In the genomic region with DNA sequence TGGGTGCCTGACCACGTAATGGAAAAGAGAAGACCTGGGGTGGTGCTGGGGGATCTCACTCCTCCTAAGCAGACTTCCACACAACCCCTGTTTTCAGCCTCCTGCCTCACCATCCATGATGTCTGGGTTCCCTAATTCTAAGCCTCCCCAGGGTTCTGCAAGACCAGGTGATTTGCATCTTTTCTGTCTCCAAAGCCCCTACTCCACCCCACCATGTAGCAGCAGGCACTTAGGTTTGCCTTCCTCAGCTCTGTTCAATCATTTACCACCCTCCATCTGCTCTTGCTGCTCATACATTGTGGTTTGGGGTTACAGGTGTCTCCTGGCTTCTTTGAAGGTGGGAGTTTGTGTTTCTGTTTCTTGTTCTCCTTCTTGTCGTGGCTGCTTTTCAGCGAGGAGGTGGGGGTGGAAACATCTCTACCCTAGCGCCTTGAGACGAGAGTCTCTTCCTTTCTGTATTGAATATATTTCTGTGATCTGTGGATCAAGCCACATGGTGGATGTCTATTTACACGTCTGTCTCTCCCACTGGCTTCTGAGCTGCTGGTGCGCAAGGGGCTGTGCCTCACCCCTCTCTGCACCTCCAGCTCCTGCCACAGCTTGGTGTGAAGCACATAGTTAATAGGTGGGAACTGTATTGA, we compare ENCODE assay signal across 9 cellular contexts. TPM values are rescaled to one million over a fixed set of nuclear protein-coding genes. Genes with fewer than 3 reads are reported as not detected.
DNase-seq lines count a peak whose midpoint lies in the region; ATAC-seq and TF ChIP-seq lines count a peak whose summit lies in the region.
"Had no signal": no experiment of that assay in that cellular context is flagged by ENCODE, and none has a peak within 500 bp of the region (broad histone marks: within the 10 kb centered on the region; RNA-seq: fewer than 3 reads in every experiment).

No MANE protein-coding gene starts in this region.

- no peaks in the 10 kb centered on the region for H3K27me3 Mint-ChIP-seq in activated CD4-positive, alpha-beta memory T cell treated with anti-CD3 and anti-CD28 coated beads for 36 hours
- H3K27me3 Mint-ChIP-seq in CD14-positive monocyte (ENCODE audit: low read depth in 3 of 3): peaks cover 3 to 11% (median 9%) of the 10 kb centered on the region in 3 donors

- H3K36me3 Mint-ChIP-seq in activated CD4-positive, alpha-beta memory T cell treated with anti-CD3 and anti-CD28 coated beads for 36 hours: peaks cover 36% of the 10 kb centered on the region
- peaks cover 12% of the 10 kb centered on the region in 2 donors for H3K36me3 Mint-ChIP-seq in CD14-positive monocyte

- peaks cover 13% of the 10 kb centered on the region for H3K9me3 Mint-ChIP-seq in activated CD4-positive, alpha-beta memory T cell treated with anti-CD3 and anti-CD28 coated beads for 36 hours
- peaks cover 1 to 11% (median 6%) of the 10 kb centered on the region in 7 donors for H3K9me3 Mint-ChIP-seq in CD14-positive monocyte

- POLR2A ChIA-PET in activated CD4-positive, alpha-beta memory T cell treated with anti-CD3 and anti-CD28 coated beads for 36 hours (lab: Charles Lee): interaction anchor here (0.6 to 8.7 kb wide), 8 partner anchors 10 to 96 kb away, joined by 3 to 93 read pairs (median 6); partner anchors contain the start of gene RAC2

- CTCF ChIA-PET in activated CD4-positive, alpha-beta memory T cell treated with anti-CD3 and anti-CD28 coated beads for 36 hours (lab: Charles Lee): interaction anchor here (0.8 to 4.8 kb wide), 7 partner anchors 14 to 97 kb away, joined by 3 to 41 read pairs (median 4); no protein-coding TSS in a partner anchor

- peaks cover 76% of the 10 kb centered on the region for H3K4me1 Mint-ChIP-seq in activated CD4-positive, alpha-beta memory T cell treated with anti-CD3 and anti-CD28 coated beads for 36 hours (ENCODE audit: low read depth)
- peaks cover 48% of the 10 kb centered on the region for H3K4me1 Mint-ChIP-seq in CD14-positive monocyte

- peak; percentile 85 for DNase-seq in activated CD4-positive, alpha-beta memory T cell treated with anti-CD3 and anti-CD28 coated beads for 36 hours
- DNase-seq in stimulated activated CD4-positive, alpha-beta T cell treated with anti-CD3 and anti-CD28 coated beads, Interleukin-15, amount 100 ng/mL, for 24 hours: peak; percentile 79
- DNase-seq in NCI-H446 treated with DMSO at 0.1 percent for 48 hours (lab: John Stamatoyannopoulos, UW): no peak
- DNase-seq in NCI-H146 treated with DMSO at 0.1 percent for 48 hours (lab: John Stamatoyannopoulos, UW; ENCODE audit: unreplicated experiment): no peak
- no peak for DNase-seq in CD14-positive monocyte (ENCODE audit: low spot score)
- DNase-seq in SIG-M5 (lab: John Stamatoyannopoulos, UW): no peak

- H3K27ac Mint-ChIP-seq in activated CD4-positive, alpha-beta memory T cell treated with anti-CD3 and anti-CD28 coated beads for 36 hours: peak overlapping the region; percentile 95
- H3K27ac Mint-ChIP-seq in CD14-positive monocyte: peak overlapping the region in 3 of 7 donors; percentile 2 to 52 (median 10)

- intact Hi-C loops in activated CD4-positive, alpha-beta memory T cell treated with anti-CD3 and anti-CD28 coated beads for 36 hours (cut with micrococcal nuclease): loop anchor here (1.0 to 2.0 kb wide), 5 partner anchors 11 to 97 kb away; no protein-coding TSS in a partner anchor
- intact Hi-C loops in CD14-positive monocyte (cut with micrococcal nuclease): no loop called here

- peak overlapping the region; percentile 76 for H3K4me3 Mint-ChIP-seq in activated CD4-positive, alpha-beta memory T cell treated with anti-CD3 and anti-CD28 coated beads for 36 hours
- H3K4me3 Mint-ChIP-seq in CD14-positive monocyte: no peak overlapping the region

- peak; percentile 72 for ATAC-seq in GM19023 (IDR thresholded peaks at IDR 0.05; ENCODE audit: unreplicated experiment)
- ATAC-seq in HG03060 (IDR thresholded peaks at IDR 0.05; ENCODE audit: low read depth, unreplicated experiment): peak; percentile 74

- TF ChIP-seq CTCF in CD14-positive monocyte (IDR thresholded peaks at IDR 0.05): no peak

RNA-seq across cellular contexts. Expression of gene SSTR3, which starts 6.6 kb away (rescaled TPM):
- 1 to 10 TPM; 8.5 to 9.3 TPM for total RNA-seq in activated CD4-positive, alpha-beta memory T cell treated with anti-CD3 and anti-CD28 coated beads for 36 hours
- not detected for polyA plus RNA-seq in CD14-positive monocyte
- total RNA-seq: glomerular endothelial cell had no signal

RNA-seq across cellular contexts. Expression of gene RAC2, which starts 25.2 kb away (rescaled TPM):
- 100 to 1,000 TPM; 714 to 727 TPM for total RNA-seq in activated CD4-positive, alpha-beta memory T cell treated with anti-CD3 and anti-CD28 coated beads for 36 hours
- polyA plus RNA-seq in CD14-positive monocyte: 100 to 1,000 TPM; 360 to 529 TPM

RNA-seq across cellular contexts. Expression of gene C1QTNF6, which starts 30.8 kb away (rescaled TPM):
- 10 to 100 TPM; 11.1 to 13.0 TPM for total RNA-seq in activated CD4-positive, alpha-beta memory T cell treated with anti-CD3 and anti-CD28 coated beads for 36 hours
- polyA plus RNA-seq in CD14-positive monocyte: under 1 TPM; 0.14 to 0.24 TPM

Comparison
In these comparisons a context has a peak if more than half of its experiments do, and no peak if none do; other contexts are left out.
1. DNase-seq: peak in activated CD4-positive, alpha-beta memory T cell treated with anti-CD3 and anti-CD28 coated beads for 36 hours (single experiment) and stimulated activated CD4-positive, alpha-beta T cell treated with anti-CD3 and anti-CD28 coated beads, Interleukin-15, amount 100 ng/mL, for 24 hours (single experiment); none in NCI-H446 treated with DMSO at 0.1 percent for 48 hours (single experiment), NCI-H146 treated with DMSO at 0.1 percent for 48 hours (single experiment), CD14-positive monocyte (single experiment) and SIG-M5 (single experiment).